ENCODE assay signal across 8 cellular contexts in the genomic region with DNA sequence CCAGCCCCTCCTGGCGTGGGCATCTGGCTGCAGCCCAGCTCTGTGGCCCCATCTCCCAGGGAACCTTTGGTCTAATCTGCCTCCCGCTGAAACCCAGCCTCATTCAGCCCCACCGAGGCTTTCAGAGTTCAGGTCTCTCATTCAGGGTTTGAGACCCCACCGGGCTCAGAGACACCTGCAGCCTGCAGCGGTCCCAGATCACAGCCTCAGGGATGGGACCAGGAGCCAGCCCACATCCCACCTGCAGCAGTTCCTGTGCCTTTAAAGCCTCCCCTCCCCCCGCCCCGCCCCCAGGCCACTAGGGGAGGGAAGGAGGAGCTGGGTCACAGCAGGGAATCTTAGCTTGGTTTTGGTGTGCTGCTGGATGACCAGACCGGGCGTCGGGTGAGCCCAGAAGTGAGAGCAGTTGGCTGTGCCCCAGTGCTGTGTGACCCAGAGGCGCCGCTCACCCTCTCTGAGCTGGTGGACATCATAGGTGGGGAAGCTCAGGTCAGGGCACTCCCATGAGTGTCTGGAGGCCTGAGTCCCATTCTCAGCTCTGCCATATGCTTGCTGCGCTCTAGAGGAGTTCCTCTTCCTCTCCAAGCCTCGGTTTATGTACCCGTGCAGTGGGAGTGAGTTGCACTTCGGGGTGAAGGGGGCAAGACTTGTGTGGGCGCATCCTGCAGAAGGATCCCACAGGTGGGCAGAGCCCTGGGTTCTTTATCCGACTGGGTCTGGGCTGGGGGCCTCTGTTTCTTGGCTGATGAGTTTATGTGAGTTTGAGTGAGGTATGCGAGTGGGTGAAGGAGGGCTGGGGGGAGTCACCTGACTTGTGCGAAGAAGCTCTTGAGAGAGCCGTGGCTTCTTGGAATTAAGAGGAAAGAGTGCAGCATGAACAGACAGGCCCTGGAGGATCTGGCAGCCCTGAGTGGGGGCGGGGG. TPM values are rescaled to one million over a fixed set of nuclear protein-coding genes. Genes with fewer than 3 reads are reported as not detected.
DNase-seq lines count a peak whose midpoint lies in the region; ATAC-seq, FAIRE-seq and TF ChIP-seq lines count a peak whose summit lies in the region.
"Not testable (repeated sequence)": the region's sequence is repeated elsewhere in the genome, so short reads cannot be mapped to it uniquely, and the experiment has no call there.

A gene (plus strand): TSS at position 347 of the 923 bp plus-strand sequence. CDS start 7,889 bp downstream, outside the sequence.

- not testable (repeated sequence) for H3K9me3 ChIP-seq in BLaER1; HAP-1; K562 (replicated peaks; ENCODE audit: control insufficient read depth, insufficient read depth, low read depth, low read length); left ventricle myocardium inferior (replicated peaks); mucosa of rectum (ENCODE audit: control insufficient read depth in 2 of 2, low read length in 2 of 2)

- not testable (repeated sequence) for H3K9ac ChIP-seq in BLaER1
- H3K9ac ChIP-seq in K562 (ENCODE audit: insufficient read depth in 1 of 2, low read depth in 2 of 2, low read length in 2 of 2): peak within 1 kb of the TSS; percentile 30 to 78; a peak in 2 of 4 replicates
- peak within 1 kb of the TSS in 1 of 2 donors; percentile 47 for H3K9ac ChIP-seq in mucosa of rectum (ENCODE audit: low read depth in 1 of 2, low read length in 2 of 2)

- H3K27me3 ChIP-seq in BLaER1; HAP-1 (ENCODE audit: low read depth); K562 (ENCODE audit: control insufficient read depth in 2 of 2, insufficient read depth in 2 of 2, low read length in 2 of 2); left ventricle myocardium inferior (ENCODE audit: low read depth); mucosa of rectum (ENCODE audit: control insufficient read depth in 2 of 2, insufficient read depth in 2 of 2, low read length in 2 of 2): not testable (repeated sequence)

- H3K27ac ChIP-seq in BLaER1: peak within 1 kb of the TSS; percentile 53; the same call in 1 of the 2 replicates
- peak within 1 kb of the TSS; percentile 61; the same call in 2 of the 3 replicates for H3K27ac ChIP-seq in K562 (ENCODE audit: extremely low read depth, low read depth, low read length)
- H3K27ac ChIP-seq in left ventricle myocardium inferior (replicated peaks): not testable (repeated sequence)
- peak within 1 kb of the TSS; percentile 67 to 80 for H3K27ac ChIP-seq in mucosa of rectum (ENCODE audit: low read depth in 2 of 2, low read length in 2 of 2)

- H2AFZ ChIP-seq in K562 (ENCODE audit: low read depth, low read length): peak within 1 kb of the TSS; percentile 92

- CTCF ChIA-PET in activated B cell treated with CpG ODN at 0.5 μM for 24 hours (lab: Charles Lee); K562 (lab: Yijun Ruan, JAX; ENCODE audit: low intra/inter-chr PET ratio): not testable (repeated sequence)

- peak within 1 kb of the TSS; percentile 38 for H3K4me3 Mint-ChIP-seq in activated B cell treated with CpG ODN at 0.5 μM for 24 hours
- peak within 1 kb of the TSS; percentile 51 for H3K4me3 Mint-ChIP-seq in stimulated activated naive CD8-positive, alpha-beta T cell treated with anti-CD3 and anti-CD28 coated beads, Interleukin-15, Interleukin-2, amounts not matched to agents 100 ng/mL and 50 ng/mL, for 24 hours

- peak; percentile 69 for FAIRE-seq in K562 (lab: Jason Lieb, UNC)

- TF ChIP-seq CTCF in activated B cell treated with CpG ODN at 0.5 μM for 24 hours (IDR thresholded peaks at IDR 0.05); K562 (IDR thresholded peaks at IDR 0.05 in 2 of 3, conservative IDR thresholded peaks at IDR 0.05 in 1 of 3; ENCODE audit: insufficient read depth in 2 of 3, low read depth in 1 of 3, low read length in 3 of 3); left ventricle myocardium inferior (IDR thresholded peaks at IDR 0.05; ENCODE audit: borderline replicate concordance): not testable (repeated sequence)

- H3K4me1 Mint-ChIP-seq in activated B cell treated with CpG ODN at 0.5 μM for 24 hours: peaks cover 21% of the 10 kb centered on the region
- H3K4me1 Mint-ChIP-seq in stimulated activated naive CD8-positive, alpha-beta T cell treated with anti-CD3 and anti-CD28 coated beads, Interleukin-15, Interleukin-2, amounts not matched to agents 100 ng/mL and 50 ng/mL, for 24 hours (ENCODE audit: low read depth): peaks cover 19% of the 10 kb centered on the region

- peaks cover 56% of the 10 kb centered on the region for H3K4me1 ChIP-seq in BLaER1
- H3K4me1 ChIP-seq in HAP-1: not testable (repeated sequence)
- peaks cover 2 to 27% of the 10 kb centered on the region in 2 experiments; a peak in 3 of 5 replicates for H3K4me1 ChIP-seq in K562 (replicated peaks in 1 of 2; ENCODE audit: control insufficient read depth in 2 of 2, insufficient read depth in 2 of 2, low read length in 2 of 2)
- H3K4me1 ChIP-seq in left ventricle myocardium inferior: peaks cover 25% of the 10 kb centered on the region
- H3K4me1 ChIP-seq in mucosa of rectum (ENCODE audit: control insufficient read depth in 2 of 2, insufficient read depth in 2 of 2, low read length in 2 of 2): peaks cover 15 to 16% of the 10 kb centered on the region in 2 donors

- POLR2A ChIA-PET in activated B cell treated with CpG ODN at 0.5 μM for 24 hours (lab: Charles Lee): not testable (repeated sequence)
- POLR2A ChIA-PET in K562 (lab: Yijun Ruan, JAX): interaction anchor here (1.1 kb wide), 1 partner anchor 10 kb away, joined by 3 read pairs; a partner anchor contains a TSS

- not testable (repeated sequence) for H3K36me3 Mint-ChIP-seq in activated B cell treated with CpG ODN at 0.5 μM for 24 hours (ENCODE audit: low read depth); stimulated activated naive CD8-positive, alpha-beta T cell treated with anti-CD3 and anti-CD28 coated beads, Interleukin-15, Interleukin-2, amounts not matched to agents 100 ng/mL and 50 ng/mL, for 24 hours (ENCODE audit: low read depth)

- TF ChIP-seq EP300 in K562 (IDR thresholded peaks at IDR 0.05; ENCODE audit: low read length): not testable (repeated sequence)

- H3K27me3 Mint-ChIP-seq in activated B cell treated with CpG ODN at 0.5 μM for 24 hours; stimulated activated naive CD8-positive, alpha-beta T cell treated with anti-CD3 and anti-CD28 coated beads, Interleukin-15, Interleukin-2, amounts not matched to agents 100 ng/mL and 50 ng/mL, for 24 hours: not testable (repeated sequence)

- H3K4me2 ChIP-seq in BLaER1 (peak within 1 kb of the TSS; percentile 60), K562 (ENCODE audit: insufficient read depth, low read length) (peak within 1 kb of the TSS; percentile 65)

- not testable (repeated sequence) for H3K4me3 ChIP-seq in BLaER1
- peak within 1 kb of the TSS; percentile 23 for H3K4me3 ChIP-seq in HAP-1
- peak within 1 kb of the TSS; percentile 29 for H3K4me3 ChIP-seq in K562
- peak within 1 kb of the TSS; percentile 1 for H3K4me3 ChIP-seq in left ventricle myocardium inferior
- peak within 1 kb of the TSS; percentile 37 to 52 for H3K4me3 ChIP-seq in mucosa of rectum (ENCODE audit: low read length in 2 of 2)

- DNase-seq in HAP-1 (ENCODE audit: low spot score in 2 of 2) (peak in 1 of 2 experiments; percentile 68), NOMO-1 treated with DMSO at 0.1 percent for 48 hours (lab: John Stamatoyannopoulos, UW; ENCODE audit: unreplicated experiment) (peak; percentile 14), K562 (ENCODE audit: extremely low read depth in 1 of 4, low spot score in 3 of 4) (peak in 1 of 4 experiments; percentile 50)
- not testable (repeated sequence) for DNase-seq in activated B cell treated with CpG ODN at 0.5 μM for 24 hours, left ventricle myocardium inferior

- H3K79me2 ChIP-seq in K562 (ENCODE audit: control insufficient read depth, insufficient read depth, low read length): not testable (repeated sequence)

- H3K36me3 ChIP-seq in BLaER1; HAP-1 (replicated peaks); K562 (ENCODE audit: control insufficient read depth, insufficient read depth, low read length); left ventricle myocardium inferior; mucosa of rectum (ENCODE audit: control insufficient read depth in 2 of 2, insufficient read depth in 2 of 2, low read length in 2 of 2): not testable (repeated sequence)

- H4K20me1 ChIP-seq in BLaER1; K562 (replicated peaks; ENCODE audit: control insufficient read depth, insufficient read depth, low read length): not testable (repeated sequence)

- not testable (repeated sequence) for TF ChIP-seq POLR2A in K562 (conservative IDR thresholded peaks at IDR 0.05)

- not testable (repeated sequence) for H3K9me3 Mint-ChIP-seq in activated B cell treated with CpG ODN at 0.5 μM for 24 hours; stimulated activated naive CD8-positive, alpha-beta T cell treated with anti-CD3 and anti-CD28 coated beads, Interleukin-15, Interleukin-2, amounts not matched to agents 100 ng/mL and 50 ng/mL, for 24 hours

- not testable (repeated sequence) for H3K27ac Mint-ChIP-seq in activated B cell treated with CpG ODN at 0.5 μM for 24 hours
- H3K27ac Mint-ChIP-seq in stimulated activated naive CD8-positive, alpha-beta T cell treated with anti-CD3 and anti-CD28 coated beads, Interleukin-15, Interleukin-2, amounts not matched to agents 100 ng/mL and 50 ng/mL, for 24 hours: peak within 1 kb of the TSS; percentile 78

- intact Hi-C loops in activated B cell treated with CpG ODN at 0.5 μM for 24 hours (cut with micrococcal nuclease); K562 (cut with micrococcal nuclease); left ventricle myocardium inferior (cut with micrococcal nuclease): not testable (repeated sequence)

- not testable (repeated sequence) for ATAC-seq in activated B cell treated with CpG ODN at 0.5 μM for 24 hours (ENCODE audit: low read depth)
- peak; percentile 56 for ATAC-seq in K562

- TSS peak; percentile 64 for BruUV-seq in K562 (replicated peaks; lab: Mats Ljungman, UMichigan)

- 4% methylated on average over 9 of the region's 22 CpGs for WGBS in K562 (ENCODE audit: insufficient coverage, low coverage, missing lambda C conversion rate)

- not testable (repeated sequence) for TF ChIP-seq RAD21 in K562 (CRISPR knock-in tag; conservative IDR thresholded peaks at IDR 0.05 in 1 of 2, IDR thresholded peaks at IDR 0.05 in 1 of 2)

- H3K9me1 ChIP-seq in K562 (ENCODE audit: control insufficient read depth, insufficient read depth, low read length): not testable (repeated sequence)

- in situ Hi-C loops in HAP-1 (cut with MboI; ENCODE audit: low sequenced_read_pairs): not testable (repeated sequence)
- in situ Hi-C loops in K562 (cut with MboI): loop anchor here (5.0 kb wide), 1 partner anchor 926 kb away; no protein-coding TSS in a partner anchor

RNA-seq across cellular contexts. Expression of the gene that starts here (rescaled TPM):
- total RNA-seq in activated B cell treated with CpG ODN at 0.5 μM for 24 hours: 7.3 and 7.6 TPM in 2 replicates
- 9.0 and 28.5 TPM in 2 replicates for total RNA-seq in K562 (2011; cell fraction: chromatin; rRNA removed; ENCODE audit: low replicate concordance)
- 30.5 and 31.9 TPM in 2 replicates for total RNA-seq in K562 (2011; cell fraction: nucleolus; rRNA removed)
- total RNA-seq in K562 (2011; cell fraction: nucleoplasm; rRNA removed): 15.0 and 17.6 TPM in 2 replicates
- total RNA-seq in K562 (2014; rRNA removed): 10.7 and 12.0 TPM in 2 replicates
- total RNA-seq in K562 (2014; rRNA removed; fragmentation: Illumina TruSeq; extraction: Trizol): 2.5 and 2.9 TPM in 2 replicates
- 6.9 and 7.1 TPM in 2 replicates for total RNA-seq in K562 (2015; rRNA removed; fragmentation: Illumina TruSeq; extraction: Trizol)
- total RNA-seq in K562 (2021): 11.1 and 12.5 TPM in 2 replicates
- polyA plus RNA-seq in K562 (2011; rRNA removed): 6.6 and 8.0 TPM in 2 replicates
- 9.0 and 21.5 TPM in 2 replicates for polyA plus RNA-seq in K562 (2011; cell fraction: cytosol; rRNA removed)
- 24.8 and 45.2 TPM in 2 replicates for polyA plus RNA-seq in K562 (2011; cell fraction: nucleus; rRNA removed)
- polyA plus RNA-seq in K562 (2012): 11.5 and 24.6 TPM in 2 replicates
- 7.1 and 10.4 TPM in 2 replicates for polyA plus RNA-seq in K562 (2014; fragmentation: Illumina TruSeq; extraction: Trizol)
- polyA plus RNA-seq in K562 (2014; fragmentation: Nextera tagmentation; extraction: Ambion mirVana): under 1 TPM; 0.46 to 0.81 TPM
- polyA plus RNA-seq in K562 (2014; rRNA removed): 9.6 and 11.8 TPM in 2 replicates
- 2.7 and 4.9 TPM in 2 replicates for polyA minus RNA-seq in K562 (2011; rRNA and poly(A)+ RNA removed)
- polyA minus RNA-seq in K562 (2011; cell fraction: cytosol; rRNA and poly(A)+ RNA removed): 7.2 and 8.3 TPM in 2 replicates
- polyA minus RNA-seq in K562 (2011; cell fraction: nucleus; rRNA and poly(A)+ RNA removed): 6.9 and 8.3 TPM in 2 replicates
- total RNA-seq in left ventricle myocardium inferior: 1.1 TPM
